Comparison of ENCODE assay signal across 16 cellular contexts in genomic region chr22:35600466-35600865, GRCh38. TPM values are rescaled to one million over a fixed set of nuclear protein-coding genes. Genes with fewer than 3 reads are reported as not detected.
"Had no signal": no experiment of that assay in that cellular context is flagged by ENCODE, and none has a peak within 500 bp of the region (broad histone marks: within the 10 kb centered on the region; RNA-seq: fewer than 3 reads in every experiment).

No MANE protein-coding gene starts in this region.

- H3K4me3 Mint-ChIP-seq: endodermal cell; neural crest cell; T-helper 1 cell treated with Interleukin-12 subunit alpha and Interleukin-12 subunit beta and Interleukin-4 antibody, amounts not matched to agents 30 μg/mL and 1 μg/mL, for 36 hours had no signal

- H3K79me2 ChIP-seq: parathyroid adenoma had no signal

- H3K9me3 Mint-ChIP-seq: activated T-helper 2 cell treated with anti-CD3 and anti-CD28 coated beads, Interferon-gamma antibody, Interleukin-2, Interleukin-4, amounts not matched to agents 10 μg/mL and 5 μg/mL and 100 μg/mL, durations not matched to agents 14 hours and 24 hours and 36 hours; neural crest cell; T-helper 1 cell treated with Interleukin-12 subunit alpha and Interleukin-12 subunit beta and Interleukin-4 antibody, amounts not matched to agents 30 μg/mL and 1 μg/mL, for 36 hours had no signal

- H3K9me3 ChIP-seq: body of pancreas, vagina had no signal

- H3K4me3 ChIP-seq: body of pancreas, vagina had no signal

- ATAC-seq: activated CD4-positive, CD25-positive, alpha-beta regulatory T cell treated with anti-CD3 and anti-CD28 coated beads, Interleukin-2, amount 50 U/mL, for 24 hours; body of pancreas; left lobe of liver had no signal

- H3K4me1 ChIP-seq: parathyroid adenoma, vagina had no signal

- H3K36me3 ChIP-seq: vagina had no signal

- H3K27ac ChIP-seq: body of pancreas, parathyroid adenoma, vagina had no signal

- H3K27ac Mint-ChIP-seq: activated T-helper 2 cell treated with anti-CD3 and anti-CD28 coated beads, Interferon-gamma antibody, Interleukin-2, Interleukin-4, amounts not matched to agents 10 μg/mL and 5 μg/mL and 100 μg/mL, durations not matched to agents 14 hours and 24 hours and 36 hours; endodermal cell; T-helper 1 cell treated with Interleukin-12 subunit alpha and Interleukin-12 subunit beta and Interleukin-4 antibody, amounts not matched to agents 30 μg/mL and 1 μg/mL, for 36 hours had no signal

- FAIRE-seq: small intestine had no signal

- H2AFZ ChIP-seq: parathyroid adenoma had no signal

- H3K27me3 ChIP-seq: body of pancreas, vagina had no signal

- H3K9ac ChIP-seq: parathyroid adenoma had no signal

- DNase-seq: activated naive CD4-positive, alpha-beta T cell treated with anti-CD3 and anti-CD28 coated beads, Interleukin-2, amount 50 U/mL, for 16 hours; endodermal cell; erythroblast; mesendoderm; retina; small intestine had no signal

RNA-seq across cellular contexts. Expression of gene MB, which starts 16.7 kb away (rescaled TPM):
- total RNA-seq: chondrocyte, dermis microvascular lymphatic vessel endothelial cell, neural crest cell, vagina had no signal

RNA-seq across cellular contexts. Expression of gene APOL6, which starts 47.8 kb away (rescaled TPM):
- total RNA-seq: endodermal cell, neural crest cell had no signal

RNA-seq across cellular contexts. Expression of gene RASD2, which starts 59.8 kb away (rescaled TPM):
- total RNA-seq: activated T-helper 2 cell treated with anti-CD3 and anti-CD28 coated beads, Interferon-gamma antibody, Interleukin-2, Interleukin-4, amounts not matched to agents 10 μg/mL and 5 μg/mL and 100 μg/mL, durations not matched to agents 14 hours and 24 hours and 36 hours; dermis microvascular lymphatic vessel endothelial cell; left lobe of liver; neural crest cell had no signal
